ENCODE assay signal across 9 cellular contexts in genomic region chr7:17631061-17631460, GRCh38.
"Had no signal": no experiment of that assay in that cellular context is flagged by ENCODE, and none has a peak within 500 bp of the region (broad histone marks: within the 10 kb centered on the region; RNA-seq: fewer than 3 reads in every experiment).

No MANE protein-coding gene starts in this region.

- H2AFZ ChIP-seq: GM23248 had no signal

- H3K4me3 ChIP-seq: GM23248, HAP-1 had no signal

- H3K27me3 Mint-ChIP-seq: IgD-negative memory B cell had no signal

- DNase-seq: GM23248, GOT3, H7, HFFc6, KG1 had no signal

- H3K27ac ChIP-seq: GM23248, HL-60 had no signal

- H3K27ac Mint-ChIP-seq: HFFc6, IgD-negative memory B cell had no signal

- H3K4me1 Mint-ChIP-seq: IgD-negative memory B cell had no signal

- H3K4me3 Mint-ChIP-seq: HFFc6 had no signal

- H3K9ac ChIP-seq: GM23248 had no signal

- H3K9me3 Mint-ChIP-seq: HFFc6, IgD-negative memory B cell had no signal

- H3K9me3 ChIP-seq: HAP-1 had no signal

- H3K36me3 ChIP-seq: HAP-1 had no signal

- H3K36me3 Mint-ChIP-seq: IgD-negative memory B cell had no signal

- ATAC-seq: HCT116 had no signal
